Comparison of ENCODE assay signal across 16 cellular contexts in the genomic region with DNA sequence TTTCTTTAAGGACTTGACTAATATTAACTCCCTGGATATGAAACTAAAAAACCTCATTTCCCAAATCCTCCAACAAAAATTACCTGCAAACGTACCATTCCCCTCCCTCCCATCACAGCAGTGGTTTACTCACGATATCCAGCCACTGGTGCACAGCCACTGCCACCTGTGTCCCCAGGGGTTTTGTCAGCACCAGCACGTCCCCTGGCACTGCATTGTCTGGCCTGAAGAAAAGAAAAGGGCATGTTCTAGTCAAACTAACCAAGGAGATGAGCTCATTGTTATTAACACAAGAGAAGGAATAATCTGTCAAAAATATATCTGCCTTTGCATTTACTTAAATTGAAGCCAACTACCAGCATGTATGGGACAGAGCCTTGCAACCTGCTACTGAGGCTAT. TPM values are rescaled to one million over a fixed set of nuclear protein-coding genes. Genes with fewer than 3 reads are reported as not detected.
DNase-seq lines count a peak whose midpoint lies in the region; ATAC-seq and TF ChIP-seq lines count a peak whose summit lies in the region.
"Had no signal": no experiment of that assay in that cellular context is flagged by ENCODE, and none has a peak within 500 bp of the region (broad histone marks: within the 10 kb centered on the region; RNA-seq: fewer than 3 reads in every experiment).

No MANE protein-coding gene starts in this region.

- no peaks in the 10 kb centered on the region for H3K27me3 Mint-ChIP-seq in stimulated activated naive CD8-positive, alpha-beta T cell treated with anti-CD3 and anti-CD28 coated beads, Interleukin-15, Interleukin-2, amounts not matched to agents 100 ng/mL and 50 ng/mL, for 24 hours
- H3K27me3 Mint-ChIP-seq in stimulated activated naive CD8-positive, alpha-beta T cell treated with anti-CD3 and anti-CD28 coated beads, Interleukin-15, amount 100 ng/mL, for 72 hours: no peaks in the 10 kb centered on the region
- no peaks in the 10 kb centered on the region for H3K27me3 Mint-ChIP-seq in naive thymus-derived CD8-positive, alpha-beta T cell
- H3K27me3 Mint-ChIP-seq: CD4-positive, CD25-positive, alpha-beta regulatory T cell had no signal

- H3K4me1 Mint-ChIP-seq in stimulated activated naive CD8-positive, alpha-beta T cell treated with anti-CD3 and anti-CD28 coated beads, Interleukin-15, Interleukin-2, amounts not matched to agents 100 ng/mL and 50 ng/mL, for 24 hours (ENCODE audit: low read depth): no peaks in the 10 kb centered on the region
- H3K4me1 Mint-ChIP-seq in stimulated activated naive CD8-positive, alpha-beta T cell treated with anti-CD3 and anti-CD28 coated beads, Interleukin-15, amount 100 ng/mL, for 72 hours: no peaks in the 10 kb centered on the region
- peaks cover 0 to 5% (median under 1%) of the 10 kb centered on the region in 4 donors for H3K4me1 Mint-ChIP-seq in naive thymus-derived CD8-positive, alpha-beta T cell

- H3K79me2 ChIP-seq in OCI-LY3 (ENCODE audit: low read length): peaks cover 8% of the 10 kb centered on the region

- POLR2A ChIA-PET in naive thymus-derived CD8-positive, alpha-beta T cell (lab: Charles Lee): no interaction called here

- H3K9me3 Mint-ChIP-seq in stimulated activated naive CD8-positive, alpha-beta T cell treated with anti-CD3 and anti-CD28 coated beads, Interleukin-15, Interleukin-2, amounts not matched to agents 100 ng/mL and 50 ng/mL, for 24 hours: no peaks in the 10 kb centered on the region
- no peaks in the 10 kb centered on the region for H3K9me3 Mint-ChIP-seq in stimulated activated naive CD8-positive, alpha-beta T cell treated with anti-CD3 and anti-CD28 coated beads, Interleukin-15, amount 100 ng/mL, for 72 hours
- H3K9me3 Mint-ChIP-seq in naive thymus-derived CD8-positive, alpha-beta T cell: no peaks in the 10 kb centered on the region
- H3K9me3 Mint-ChIP-seq: CD4-positive, CD25-positive, alpha-beta regulatory T cell had no signal

- peaks cover 83% of the 10 kb centered on the region for H3K36me3 Mint-ChIP-seq in stimulated activated naive CD8-positive, alpha-beta T cell treated with anti-CD3 and anti-CD28 coated beads, Interleukin-15, Interleukin-2, amounts not matched to agents 100 ng/mL and 50 ng/mL, for 24 hours (ENCODE audit: low read depth)
- H3K36me3 Mint-ChIP-seq in naive thymus-derived CD8-positive, alpha-beta T cell: peaks cover 0 to 92% (median 32%) of the 10 kb centered on the region in 3 donors

- H3K4me3 ChIP-seq in OCI-LY3 (ENCODE audit: low read length): no peak overlapping the region
- H3K4me3 ChIP-seq: BLaER1 treated with 17β-estradiol and CSF1 and Interleukin-3, amounts not matched to agents 10 nM and 100 nM had no signal

- no peak overlapping the region for H3K4me3 Mint-ChIP-seq in stimulated activated naive CD8-positive, alpha-beta T cell treated with anti-CD3 and anti-CD28 coated beads, Interleukin-15, Interleukin-2, amounts not matched to agents 100 ng/mL and 50 ng/mL, for 24 hours
- no peak overlapping the region for H3K4me3 Mint-ChIP-seq in stimulated activated naive CD8-positive, alpha-beta T cell treated with anti-CD3 and anti-CD28 coated beads, Interleukin-15, amount 100 ng/mL, for 72 hours
- no peak overlapping the region for H3K4me3 Mint-ChIP-seq in naive thymus-derived CD8-positive, alpha-beta T cell
- H3K4me3 Mint-ChIP-seq: CD4-positive, CD25-positive, alpha-beta regulatory T cell had no signal

- no peak for DNase-seq in stimulated activated naive CD8-positive, alpha-beta T cell treated with anti-CD3 and anti-CD28 coated beads, Interleukin-15, amount 100 ng/mL, for 72 hours
- DNase-seq in germinal center (ENCODE audit: low spot score) (peak; percentile 7), RKO (ENCODE audit: low spot score) (no peak), NCI-H187 (lab: John Stamatoyannopoulos, UW) (no peak), NK-92 (lab: John Stamatoyannopoulos, UW; ENCODE audit: unreplicated experiment) (no peak)
- no peak for DNase-seq in naive thymus-derived CD8-positive, alpha-beta T cell
- DNase-seq: 8988T; Calu3; CD4-positive, CD25-positive, alpha-beta regulatory T cell; DMS 273 treated with DMSO at 0.1 percent for 48 hours; IMR-90 had no signal

- H3K36me3 ChIP-seq in OCI-LY3 (replicated peaks; ENCODE audit: low read depth, low read length): peaks cover 55% of the 10 kb centered on the region

- ATAC-seq in stimulated activated naive CD8-positive, alpha-beta T cell treated with anti-CD3 and anti-CD28 coated beads, Interleukin-15, amount 100 ng/mL, for 72 hours: no peak
- no peak for ATAC-seq in naive thymus-derived CD8-positive, alpha-beta T cell
- ATAC-seq: HCT116 had no signal

- 0 out of 2 replicates have a peak overlapping the region, but pooled peaks have one; percentile 6 for H3K27ac ChIP-seq in OCI-LY3 (ENCODE audit: low read length)
- H3K27ac ChIP-seq: BLaER1 treated with 17β-estradiol and CSF1 and Interleukin-3, amounts not matched to agents 10 nM and 100 nM; HL-60 had no signal

- H3K4me1 ChIP-seq in OCI-LY3 (ENCODE audit: low read length): peaks cover 2% of the 10 kb centered on the region; the same call in 1 of the 2 replicates

- peak overlapping the region; percentile 3 for H3K27ac Mint-ChIP-seq in stimulated activated naive CD8-positive, alpha-beta T cell treated with anti-CD3 and anti-CD28 coated beads, Interleukin-15, Interleukin-2, amounts not matched to agents 100 ng/mL and 50 ng/mL, for 24 hours
- H3K27ac Mint-ChIP-seq in stimulated activated naive CD8-positive, alpha-beta T cell treated with anti-CD3 and anti-CD28 coated beads, Interleukin-15, amount 100 ng/mL, for 72 hours: no peak overlapping the region
- H3K27ac Mint-ChIP-seq in naive thymus-derived CD8-positive, alpha-beta T cell: peak overlapping the region in 2 of 10 donors; percentile 52 to 81

- H4K20me1 ChIP-seq in OCI-LY3 (ENCODE audit: insufficient read depth, low read length): no peaks in the 10 kb centered on the region

- H3K4me2 ChIP-seq in OCI-LY3 (ENCODE audit: low read length): no peak overlapping the region
- H3K4me2 ChIP-seq: BLaER1 treated with 17β-estradiol and CSF1 and Interleukin-3, amounts not matched to agents 10 nM and 100 nM had no signal

- no peaks in the 10 kb centered on the region for H3K9me3 ChIP-seq in OCI-LY3 (ENCODE audit: insufficient read depth, low read length)

- H3K27me3 ChIP-seq in OCI-LY3 (ENCODE audit: low read depth, low read length): no peaks in the 10 kb centered on the region
- H3K27me3 ChIP-seq: BLaER1 treated with 17β-estradiol and CSF1 and Interleukin-3, amounts not matched to agents 10 nM and 100 nM had no signal

- TF ChIP-seq CTCF in OCI-LY3 (IDR thresholded peaks at IDR 0.05; ENCODE audit: low read depth, low read length): no peak

- no peak overlapping the region for H3K9ac ChIP-seq in OCI-LY3 (ENCODE audit: low read length)

- no peak overlapping the region for H2AFZ ChIP-seq in OCI-LY3 (ENCODE audit: low read depth, low read length)

RNA-seq across cellular contexts. Expression of gene SEPHS1, which starts 18.5 kb away (rescaled TPM):
- 10 to 100 TPM; 32.7 to 42.7 TPM for total RNA-seq in naive thymus-derived CD8-positive, alpha-beta T cell
- polyA plus RNA-seq in naive thymus-derived CD8-positive, alpha-beta T cell: 10 to 100 TPM; 17.7 to 22.5 (median 21.9) TPM

RNA-seq across cellular contexts. Expression of gene PHYH, which starts 29.7 kb away (rescaled TPM):
- total RNA-seq in naive thymus-derived CD8-positive, alpha-beta T cell: 10 to 100 TPM; 17.3 to 18.6 TPM
- 10 to 100 TPM; 17.6 to 20.5 (median 20.1) TPM for polyA plus RNA-seq in naive thymus-derived CD8-positive, alpha-beta T cell
